19 cellular contexts compared by ENCODE assay signal in genomic region chr9:71962328-71962727, GRCh38. TPM values are rescaled to one million over a fixed set of nuclear protein-coding genes. Genes with fewer than 3 reads are reported as not detected.
A peak's percentile ranks its signal among the peaks of the same experiment; 100 is the strongest.
DNase-seq lines count a peak whose midpoint lies in the region; ATAC-seq, FAIRE-seq and TF ChIP-seq lines count a peak whose summit lies in the region.
"Had no signal": no experiment of that assay in that cellular context is flagged by ENCODE, and none has a peak within 500 bp of the region (broad histone marks: within the 10 kb centered on the region; RNA-seq: fewer than 3 reads in every experiment).

No MANE protein-coding gene starts in this region.

- peaks cover 0 to 3% of the 10 kb centered on the region in 2 donors for H3K36me3 ChIP-seq in small intestine (ENCODE audit: control insufficient read depth in 2 of 2, insufficient read depth in 2 of 2, low read length in 2 of 2)

- ATAC-seq in WTC11 (no peak), left colon (peak; percentile 90)
- ATAC-seq: HCT116 had no signal

- no peak for DNase-seq in H54 (ENCODE audit: insufficient read length, low spot score)
- DNase-seq in WTC11 (ENCODE audit: low spot score), result no peak
- no peak for DNase-seq in left colon
- peak; percentile 94 for DNase-seq in small intestine
- DNase-seq in NCI-H345 treated with DMSO at 0.1 percent for 48 hours (lab: John Stamatoyannopoulos, UW; ENCODE audit: unreplicated experiment), result no peak
- no peak for DNase-seq in dorsolateral prefrontal cortex
- DNase-seq in DMS 273 treated with DMSO at 0.1 percent for 48 hours (lab: John Stamatoyannopoulos, UW), result no peak
- DNase-seq in KG1 (lab: John Stamatoyannopoulos, UW), result no peak
- DNase-seq: CD8-positive, alpha-beta memory T cell; DND-41; NCI-H1105 treated with DMSO at 0.1 percent for 48 hours; NCI-H1694; NCI-H510A treated with DMSO at 0.1 percent for 48 hours; NCI-H774; SHP77 had no signal

- TF ChIP-seq POLR2A in H54 (IDR thresholded peaks at IDR 0.05; ENCODE audit: low read depth, low read length), result no peak

- H3K4me1 ChIP-seq in small intestine (ENCODE audit: control insufficient read depth in 2 of 2, insufficient read depth in 1 of 2, low read depth in 1 of 2, low read length in 1 of 2), result no peaks in the 10 kb centered on the region
- H3K4me1 ChIP-seq: BLaER1 had no signal

- POLR2A ChIA-PET in WTC11 (lab: Charles Lee), result no interaction called here

- H3K27me3 ChIP-seq in small intestine (ENCODE audit: control insufficient read depth in 2 of 2, insufficient read depth in 2 of 2, low read length in 2 of 2) (no peaks in the 10 kb centered on the region), dorsolateral prefrontal cortex (no peaks in the 10 kb centered on the region)
- H3K27me3 ChIP-seq: BLaER1 had no signal

- H3K9me3 ChIP-seq in small intestine (ENCODE audit: control insufficient read depth, low read depth), result no peaks in the 10 kb centered on the region

- FAIRE-seq in H54 (lab: Jason Lieb, UNC) (peak; percentile 43), small intestine (lab: Jason Lieb, UNC) (peak; percentile 88)
- FAIRE-seq: D721Med had no signal

- 10 to 61% (median 34%) methylated on average over 4 of the region's 4 CpGs for WGBS in small intestine, 3 donors

- H3K36me3 Mint-ChIP-seq in WTC11, result peaks cover 22% of the 10 kb centered on the region

- peak overlapping the region; percentile 55 to 83 for H3K27ac ChIP-seq in small intestine (ENCODE audit: low read depth in 1 of 2, low read length in 1 of 2)
- H3K27ac ChIP-seq in dorsolateral prefrontal cortex, result no peak overlapping the region
- H3K27ac ChIP-seq: BLaER1, SK-N-MC had no signal

- H3K4me1 Mint-ChIP-seq in WTC11, result peaks cover 51% of the 10 kb centered on the region

- CTCF ChIA-PET in WTC11 (lab: Charles Lee), result no interaction called here

- no peaks in the 10 kb centered on the region for H3K27me3 Mint-ChIP-seq in WTC11 (ENCODE audit: low read depth)
- H3K27me3 Mint-ChIP-seq: CD8-positive, alpha-beta memory T cell had no signal

- peak overlapping the region; percentile 71 for H3K27ac Mint-ChIP-seq in WTC11
- H3K27ac Mint-ChIP-seq: CD8-positive, alpha-beta memory T cell had no signal

- H3K9me3 Mint-ChIP-seq in WTC11, result peaks cover 5% of the 10 kb centered on the region

- H3K4me3 Mint-ChIP-seq in WTC11, result no peak overlapping the region
- H3K4me3 Mint-ChIP-seq: CD8-positive, alpha-beta memory T cell had no signal

- intact Hi-C loops in left colon (cut with DNase I, micrococcal nuclease) (no loop called here), dorsolateral prefrontal cortex (cut with DNase I) (no loop called here)

- TF ChIP-seq CTCF in WTC11 (IDR thresholded peaks at IDR 0.05) (no peak), dorsolateral prefrontal cortex (IDR thresholded peaks at IDR 0.05 in 54 of 56, conservative IDR thresholded peaks at IDR 0.05 in 2 of 56; ENCODE audit: low read depth in 1 of 56, partially characterized antibody in 56 of 56) (no peak)

- H3K4me3 ChIP-seq in small intestine (ENCODE audit: low read depth in 1 of 2, low read length in 2 of 2) (no peak overlapping the region), dorsolateral prefrontal cortex (no peak overlapping the region)
- H3K4me3 ChIP-seq: BLaER1, SK-N-MC had no signal

TF ChIP-seq in WTC11, 78 proteins besides CTCF, POLR2A, EP300 and RAD21 (continues in another document):
- TF ChIP-seq FOXP4 (CRISPR knock-in tag; IDR thresholded peaks at IDR 0.05), result no peak
- TF ChIP-seq ZNF532 (CRISPR knock-in tag; IDR thresholded peaks at IDR 0.05; ENCODE audit: borderline replicate concordance), result no peak
- no peak for TF ChIP-seq E2F4 (CRISPR knock-in tag; IDR thresholded peaks at IDR 0.05; ENCODE audit: borderline replicate concordance, low read depth)
- no peak for TF ChIP-seq ERG (CRISPR knock-in tag; IDR thresholded peaks at IDR 0.05)
- no peak for TF ChIP-seq ZNF232 (CRISPR knock-in tag; IDR thresholded peaks at IDR 0.05)
- no peak for TF ChIP-seq E2F5 (CRISPR knock-in tag; IDR thresholded peaks at IDR 0.05)

RNA-seq across cellular contexts. Expression of gene C9orf85, which starts 50.9 kb away (rescaled TPM):
- total RNA-seq in WTC11 (2021), result 13.2 to 20.2 TPM (median 15.2 TPM) in 3 replicates
- total RNA-seq in left colon, result 10 to 100 TPM; 13.5 to 16.9 TPM
- 10 to 100 TPM; 14.1 to 35.7 (median 22.1) TPM for polyA plus RNA-seq in small intestine
- total RNA-seq in dorsolateral prefrontal cortex, result 10 to 100 TPM in 113 of 120 experiments, 1 to 10 TPM in 7; 8.0 to 26.8 (median 14.8) TPM

RNA-seq across cellular contexts. Expression of gene ABHD17B, which starts 51.3 kb away (rescaled TPM):
- 55.0 to 59.9 TPM (median 56.6 TPM) in 3 replicates for total RNA-seq in WTC11 (2021)
- 10 to 100 TPM; 28.1 to 33.2 TPM for total RNA-seq in left colon
- 10 to 100 TPM; 12.5 to 28.0 (median 21.9) TPM for polyA plus RNA-seq in small intestine
- total RNA-seq in dorsolateral prefrontal cortex, result 100 to 1,000 TPM in 1 of 120 experiments, 10 to 100 TPM in 119; 26.3 to 101 (median 46.1) TPM

Comparison
In these comparisons a context has a peak if more than half of its experiments do, and no peak if none do; other contexts are left out.
1. H3K27ac ChIP-seq: peak in small intestine (2 of 2); none in dorsolateral prefrontal cortex (0 of 59).